Comparison of ENCODE assay signal across 10 cellular contexts in genomic region chr2:142935563-142936089, GRCh38. TPM values are rescaled to one million over a fixed set of nuclear protein-coding genes. Genes with fewer than 3 reads are reported as not detected.
"Had no signal": no experiment of that assay in that cellular context is flagged by ENCODE, and none has a peak within 500 bp of the region (broad histone marks: within the 10 kb centered on the region; RNA-seq: fewer than 3 reads in every experiment).

No MANE protein-coding gene starts in this region.

- DNase-seq: GM23248, GOT3, H7, HFFc6, Karpas-422, KBM-7 had no signal

- H3K4me3 ChIP-seq: GM23248, HAP-1 had no signal

- H2AFZ ChIP-seq: GM23248 had no signal

- H3K9ac ChIP-seq: GM23248, KMS-11 had no signal

- H3K36me3 ChIP-seq: HAP-1 had no signal

- ATAC-seq: HCT116 had no signal

- H3K9me3 ChIP-seq: HAP-1 had no signal

- H3K4me2 ChIP-seq: KMS-11 had no signal

- H3K27ac ChIP-seq: GM23248, KMS-11 had no signal

- H3K4me1 ChIP-seq: HAP-1 had no signal

- H3K27ac Mint-ChIP-seq: HFFc6 had no signal

- FAIRE-seq: HTR-8/SVneo had no signal

- H3K4me3 Mint-ChIP-seq: HFFc6 had no signal

RNA-seq across cellular contexts. Expression of gene KYNU, which starts 58.2 kb away (rescaled TPM):
- total RNA-seq: GM23248 had no signal
- polyA plus RNA-seq: GM23248 had no signal
